ENCODE assay signal across 1 cellular context in the genomic region with DNA sequence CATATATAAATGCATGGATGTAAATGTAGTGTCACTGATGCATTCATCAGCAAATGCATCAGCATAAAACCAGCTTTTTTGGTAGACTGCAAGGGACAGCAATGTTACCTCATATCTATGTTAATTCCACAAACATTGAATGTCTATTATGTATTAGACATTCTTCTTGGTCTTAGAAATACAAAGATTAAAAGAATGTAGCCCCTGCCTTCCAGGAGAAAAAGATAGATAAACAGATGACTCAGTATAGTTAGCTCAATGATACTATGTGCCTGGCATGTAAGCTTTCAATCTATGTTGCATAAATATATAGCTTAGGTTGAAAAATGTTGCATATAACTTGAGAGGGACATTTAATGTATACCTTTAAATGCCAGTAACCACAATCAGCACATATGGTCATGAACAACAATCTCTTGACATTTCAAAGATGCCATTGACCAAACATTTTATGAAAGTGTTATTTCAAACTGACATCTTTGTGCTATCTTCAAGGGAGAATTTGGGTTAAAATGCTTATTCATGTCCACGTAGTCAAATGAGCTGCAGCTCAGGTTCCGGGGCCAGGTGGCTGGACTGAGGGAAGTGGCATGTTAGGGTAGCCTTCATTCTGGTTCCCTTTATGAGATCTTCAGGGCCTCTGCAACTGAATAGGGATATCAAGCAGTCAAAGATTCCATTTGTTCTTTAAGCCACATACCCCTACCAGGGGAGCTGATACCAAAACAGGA.
TF ChIP-seq lines count a peak whose summit lies in the region.

No MANE protein-coding gene starts in this region.

TF ChIP-seq in K562, 482 proteins besides CTCF, POLR2A, EP300 and RAD21 (continued from another document):
- TF ChIP-seq ZNF212 (CRISPR knock-in tag; IDR thresholded peaks at IDR 0.05) = no peak
- no peak for TF ChIP-seq NELFE (IDR thresholded peaks at IDR 0.05; ENCODE audit: insufficient read depth, insufficient read length)
- TF ChIP-seq ZNF24 (IDR thresholded peaks at IDR 0.05) = no peak
- TF ChIP-seq ZNF140 (CRISPR knock-in tag; IDR thresholded peaks at IDR 0.05) = no peak
- TF ChIP-seq, protein P1, sequence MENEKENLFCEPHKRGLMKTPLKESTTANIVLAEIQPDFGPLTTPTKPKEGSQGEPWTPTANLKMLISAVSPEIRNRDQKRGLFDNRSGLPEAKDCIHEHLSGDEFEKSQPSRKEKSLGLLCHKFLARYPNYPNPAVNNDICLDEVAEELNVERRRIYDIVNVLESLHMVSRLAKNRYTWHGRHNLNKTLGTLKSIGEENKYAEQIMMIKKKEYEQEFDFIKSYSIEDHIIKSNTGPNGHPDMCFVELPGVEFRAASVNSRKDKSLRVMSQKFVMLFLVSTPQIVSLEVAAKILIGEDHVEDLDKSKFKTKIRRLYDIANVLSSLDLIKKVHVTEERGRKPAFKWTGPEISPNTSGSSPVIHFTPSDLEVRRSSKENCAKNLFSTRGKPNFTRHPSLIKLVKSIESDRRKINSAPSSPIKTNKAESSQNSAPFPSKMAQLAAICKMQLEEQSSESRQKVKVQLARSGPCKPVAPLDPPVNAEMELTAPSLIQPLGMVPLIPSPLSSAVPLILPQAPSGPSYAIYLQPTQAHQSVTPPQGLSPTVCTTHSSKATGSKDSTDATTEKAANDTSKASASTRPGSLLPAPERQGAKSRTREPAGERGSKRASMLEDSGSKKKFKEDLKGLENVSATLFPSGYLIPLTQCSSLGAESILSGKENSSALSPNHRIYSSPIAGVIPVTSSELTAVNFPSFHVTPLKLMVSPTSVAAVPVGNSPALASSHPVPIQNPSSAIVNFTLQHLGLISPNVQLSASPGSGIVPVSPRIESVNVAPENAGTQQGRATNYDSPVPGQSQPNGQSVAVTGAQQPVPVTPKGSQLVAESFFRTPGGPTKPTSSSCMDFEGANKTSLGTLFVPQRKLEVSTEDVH (IDR thresholded peaks at IDR 0.05; ENCODE audit: low read depth, partially characterized antibody) = no peak
- no peak for TF ChIP-seq ZFP30 (CRISPR knock-in tag; IDR thresholded peaks at IDR 0.05; ENCODE audit: borderline replicate concordance)
- TF ChIP-seq, protein P2, sequence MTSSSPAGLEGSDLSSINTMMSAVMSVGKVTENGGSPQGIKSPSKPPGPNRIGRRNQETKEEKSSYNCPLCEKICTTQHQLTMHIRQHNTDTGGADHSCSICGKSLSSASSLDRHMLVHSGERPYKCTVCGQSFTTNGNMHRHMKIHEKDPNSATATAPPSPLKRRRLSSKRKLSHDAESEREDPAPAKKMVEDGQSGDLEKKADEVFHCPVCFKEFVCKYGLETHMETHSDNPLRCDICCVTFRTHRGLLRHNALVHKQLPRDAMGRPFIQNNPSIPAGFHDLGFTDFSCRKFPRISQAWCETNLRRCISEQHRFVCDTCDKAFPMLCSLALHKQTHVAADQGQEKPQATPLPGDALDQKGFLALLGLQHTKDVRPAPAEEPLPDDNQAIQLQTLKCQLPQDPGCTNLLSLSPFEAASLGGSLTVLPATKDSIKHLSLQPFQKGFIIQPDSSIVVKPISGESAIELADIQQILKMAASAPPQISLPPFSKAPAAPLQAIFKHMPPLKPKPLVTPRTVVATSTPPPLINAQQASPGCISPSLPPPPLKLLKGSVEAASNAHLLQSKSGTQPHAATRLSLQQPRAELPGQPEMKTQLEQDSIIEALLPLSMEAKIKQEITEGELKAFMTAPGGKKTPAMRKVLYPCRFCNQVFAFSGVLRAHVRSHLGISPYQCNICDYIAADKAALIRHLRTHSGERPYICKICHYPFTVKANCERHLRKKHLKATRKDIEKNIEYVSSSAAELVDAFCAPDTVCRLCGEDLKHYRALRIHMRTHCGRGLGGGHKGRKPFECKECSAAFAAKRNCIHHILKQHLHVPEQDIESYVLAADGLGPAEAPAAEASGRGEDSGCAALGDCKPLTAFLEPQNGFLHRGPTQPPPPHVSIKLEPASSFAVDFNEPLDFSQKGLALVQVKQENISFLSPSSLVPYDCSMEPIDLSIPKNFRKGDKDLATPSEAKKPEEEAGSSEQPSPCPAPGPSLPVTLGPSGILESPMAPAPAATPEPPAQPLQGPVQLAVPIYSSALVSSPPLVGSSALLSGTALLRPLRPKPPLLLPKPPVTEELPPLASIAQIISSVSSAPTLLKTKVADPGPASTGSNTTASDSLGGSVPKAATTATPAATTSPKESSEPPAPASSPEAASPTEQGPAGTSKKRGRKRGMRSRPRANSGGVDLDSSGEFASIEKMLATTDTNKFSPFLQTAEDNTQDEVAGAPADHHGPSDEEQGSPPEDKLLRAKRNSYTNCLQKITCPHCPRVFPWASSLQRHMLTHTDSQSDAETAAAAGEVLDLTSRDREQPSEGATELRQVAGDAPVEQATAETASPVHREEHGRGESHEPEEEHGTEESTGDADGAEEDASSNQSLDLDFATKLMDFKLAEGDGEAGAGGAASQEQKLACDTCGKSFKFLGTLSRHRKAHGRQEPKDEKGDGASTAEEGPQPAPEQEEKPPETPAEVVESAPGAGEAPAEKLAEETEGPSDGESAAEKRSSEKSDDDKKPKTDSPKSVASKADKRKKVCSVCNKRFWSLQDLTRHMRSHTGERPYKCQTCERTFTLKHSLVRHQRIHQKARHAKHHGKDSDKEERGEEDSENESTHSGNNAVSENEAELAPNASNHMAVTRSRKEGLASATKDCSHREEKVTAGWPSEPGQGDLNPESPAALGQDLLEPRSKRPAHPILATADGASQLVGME (CRISPR knock-in tag; IDR thresholded peaks at IDR 0.05) = no peak
- TF ChIP-seq ZNF175 (CRISPR knock-in tag; IDR thresholded peaks at IDR 0.05; ENCODE audit: low read depth) = no peak
- TF ChIP-seq, protein P3, sequence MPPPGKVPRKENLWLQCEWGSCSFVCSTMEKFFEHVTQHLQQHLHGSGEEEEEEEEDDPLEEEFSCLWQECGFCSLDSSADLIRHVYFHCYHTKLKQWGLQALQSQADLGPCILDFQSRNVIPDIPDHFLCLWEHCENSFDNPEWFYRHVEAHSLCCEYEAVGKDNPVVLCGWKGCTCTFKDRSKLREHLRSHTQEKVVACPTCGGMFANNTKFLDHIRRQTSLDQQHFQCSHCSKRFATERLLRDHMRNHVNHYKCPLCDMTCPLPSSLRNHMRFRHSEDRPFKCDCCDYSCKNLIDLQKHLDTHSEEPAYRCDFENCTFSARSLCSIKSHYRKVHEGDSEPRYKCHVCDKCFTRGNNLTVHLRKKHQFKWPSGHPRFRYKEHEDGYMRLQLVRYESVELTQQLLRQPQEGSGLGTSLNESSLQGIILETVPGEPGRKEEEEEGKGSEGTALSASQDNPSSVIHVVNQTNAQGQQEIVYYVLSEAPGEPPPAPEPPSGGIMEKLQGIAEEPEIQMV (tag; conservative IDR thresholded peaks at IDR 0.05; ENCODE audit: low read depth) = no peak
- TF ChIP-seq ZNF184 (CRISPR knock-in tag; IDR thresholded peaks at IDR 0.05) = no peak
- no peak for TF ChIP-seq SETDB1 (IDR thresholded peaks at IDR 0.05; ENCODE audit: low read length)
- no peak for TF ChIP-seq CREBBP (IDR thresholded peaks at IDR 0.05; ENCODE audit: low read depth, low read length)
- no peak for TF ChIP-seq ZNF699 (CRISPR knock-in tag; IDR thresholded peaks at IDR 0.05; ENCODE audit: insufficient replicate concordance)
- no peak for TF ChIP-seq MYNN (IDR thresholded peaks at IDR 0.05)
- no peak for TF ChIP-seq MYNN (CRISPR knock-in tag; IDR thresholded peaks at IDR 0.05)
- TF ChIP-seq ZKSCAN3 (CRISPR knock-in tag; IDR thresholded peaks at IDR 0.05) = no peak
